Comparison of ENCODE assay signal across 20 cellular contexts in the genomic region with DNA sequence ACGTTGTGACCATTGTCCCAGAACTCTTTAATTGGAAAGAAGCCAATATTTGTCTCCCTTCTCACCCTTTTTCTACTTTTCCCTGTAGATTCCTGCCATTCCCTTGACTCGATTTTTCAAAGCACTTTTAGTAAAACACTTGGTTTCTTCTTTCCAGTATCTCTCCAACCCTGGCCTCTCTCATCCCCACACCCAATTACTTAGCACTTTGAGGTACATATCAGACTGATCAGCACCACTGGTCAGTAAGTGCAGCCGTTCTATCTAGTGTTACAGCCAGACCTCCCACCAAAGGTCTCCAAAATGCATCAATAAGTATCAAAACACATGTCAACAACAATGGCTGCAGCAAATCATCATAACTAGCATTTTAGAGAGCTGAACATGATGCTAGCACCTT.
"Had no signal": no experiment of that assay in that cellular context is flagged by ENCODE, and none has a peak within 500 bp of the region (broad histone marks: within the 10 kb centered on the region; RNA-seq: fewer than 3 reads in every experiment).

No MANE protein-coding gene starts in this region.

- H3K27me3 Mint-ChIP-seq: naive B cell; stimulated activated naive CD8-positive, alpha-beta T cell treated with anti-CD3 and anti-CD28 coated beads, Interleukin-15, Interleukin-2, amounts not matched to agents 100 ng/mL and 50 ng/mL, for 24 hours had no signal

- H3K9me3 ChIP-seq: breast epithelium, colonic mucosa, right lobe of liver, upper lobe of left lung had no signal

- DNase-seq: activated CD4-positive, alpha-beta T cell treated with anti-CD3 and anti-CD28 coated beads for 4 hours; activated CD4-positive, alpha-beta T cell treated with anti-CD3 and anti-CD28 coated beads, Interleukin-2, amount 50 U/mL, for 4 hours; activated effector memory CD4-positive, alpha-beta T cell treated with anti-CD3 and anti-CD28 coated beads, Interleukin-2, amount 50 U/mL, for 16 hours; activated naive CD4-positive, alpha-beta T cell treated with anti-CD3 and anti-CD28 coated beads for 36 hours; colonic mucosa; effector CD8-positive, alpha-beta T cell; left colon; naive B cell; posterior cingulate gyrus; right lobe of liver; stimulated activated CD4-positive, alpha-beta T cell treated with anti-CD3 and anti-CD28 coated beads, Interleukin-2, amount 100 ng/mL, for 48 hours; T-helper 9 cell; upper lobe of left lung had no signal

- H3K27me3 ChIP-seq: breast epithelium, colonic mucosa, hepatocyte, right lobe of liver, upper lobe of left lung had no signal

- H3K4me3 ChIP-seq: breast epithelium, colonic mucosa, hepatocyte, right lobe of liver, upper lobe of left lung had no signal

- H3K4me3 Mint-ChIP-seq: activated naive CD4-positive, alpha-beta T cell treated with anti-CD3 and anti-CD28 coated beads for 36 hours; mesothelial cell of epicardium; naive B cell; stimulated activated naive CD8-positive, alpha-beta T cell treated with anti-CD3 and anti-CD28 coated beads, Interleukin-15, Interleukin-2, amounts not matched to agents 100 ng/mL and 50 ng/mL, for 24 hours; T-helper 1 cell treated with Interleukin-12 subunit alpha and Interleukin-12 subunit beta and Interleukin-4 antibody, amounts not matched to agents 30 μg/mL and 1 μg/mL, for 36 hours had no signal

- ATAC-seq: left colon, right lobe of liver had no signal

- H3K27ac Mint-ChIP-seq: activated naive CD4-positive, alpha-beta T cell treated with anti-CD3 and anti-CD28 coated beads for 36 hours; naive B cell; stimulated activated naive CD8-positive, alpha-beta T cell treated with anti-CD3 and anti-CD28 coated beads, Interleukin-15, Interleukin-2, amounts not matched to agents 100 ng/mL and 50 ng/mL, for 24 hours; T-helper 1 cell treated with Interleukin-12 subunit alpha and Interleukin-12 subunit beta and Interleukin-4 antibody, amounts not matched to agents 30 μg/mL and 1 μg/mL, for 36 hours had no signal

- H3K27ac ChIP-seq: breast epithelium, colonic mucosa, epithelial cell of prostate, hepatocyte, right lobe of liver, upper lobe of left lung, VCaP had no signal

- H3K4me1 ChIP-seq: breast epithelium, colonic mucosa, right lobe of liver had no signal

- H3K36me3 ChIP-seq: breast epithelium, colonic mucosa, right lobe of liver, upper lobe of left lung had no signal
